14 cellular contexts compared by ENCODE assay signal in the genomic region with DNA sequence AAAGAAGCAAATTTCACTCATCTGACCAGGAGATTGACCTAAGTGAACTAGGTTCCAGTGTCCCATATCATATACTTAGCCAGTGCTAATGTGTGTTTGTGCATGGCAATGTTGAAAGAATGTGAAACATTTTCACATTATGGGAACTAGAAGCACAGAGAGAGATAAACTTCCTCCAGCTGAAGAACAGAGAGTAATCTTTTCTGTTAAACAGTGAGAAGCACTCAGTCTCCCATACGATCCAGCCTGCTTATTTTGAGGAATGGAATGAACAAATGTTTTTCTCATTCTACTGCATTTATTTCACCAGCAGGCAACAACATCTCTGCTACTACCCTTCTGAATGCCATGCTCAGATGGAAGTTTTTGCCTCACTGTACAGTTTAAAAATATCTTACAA.
DNase-seq lines count a peak whose midpoint lies in the region; ATAC-seq and TF ChIP-seq lines count a peak whose summit lies in the region.
"Had no signal": no experiment of that assay in that cellular context is flagged by ENCODE, and none has a peak within 500 bp of the region (broad histone marks: within the 10 kb centered on the region; RNA-seq: fewer than 3 reads in every experiment).

No MANE protein-coding gene starts in this region.

- H3F3A ChIP-seq in smooth muscle cell (ENCODE audit: low read depth) = peaks cover 3% of the 10 kb centered on the region

- H2AFZ ChIP-seq in smooth muscle cell (ENCODE audit: low read depth) = peak overlapping the region; percentile 41
- H2AFZ ChIP-seq: GM23338 had no signal

- peak overlapping the region; percentile 68 for H3K27ac Mint-ChIP-seq in chondrocyte (ENCODE audit: unreplicated experiment)
- H3K27ac Mint-ChIP-seq: CD4-positive, alpha-beta memory T cell; GM23338; H9 had no signal

- no peaks in the 10 kb centered on the region for H3K27me3 Mint-ChIP-seq in chondrocyte (ENCODE audit: low read depth)

- H3K27me3 ChIP-seq in adipocyte (replicated peaks; ENCODE audit: control insufficient read depth, insufficient read depth, low read length) = no peaks in the 10 kb centered on the region
- peaks cover 13% of the 10 kb centered on the region for H3K27me3 ChIP-seq in smooth muscle cell (ENCODE audit: low read depth)
- H3K27me3 ChIP-seq: BE2C had no signal

- H3K4me1 ChIP-seq in adipocyte (ENCODE audit: control insufficient read depth, insufficient read depth, low read length) (peaks cover 12% of the 10 kb centered on the region), smooth muscle cell (ENCODE audit: low read depth) (peaks cover 3% of the 10 kb centered on the region)
- H3K4me1 ChIP-seq: BE2C had no signal

- WGBS in smooth muscle cell (ENCODE audit: low lambda C conversion rate) = 0% methylated on average over 1 of the region's 1 CpG

- H3K9me3 Mint-ChIP-seq in chondrocyte (ENCODE audit: low read depth) = no peaks in the 10 kb centered on the region
- H3K9me3 Mint-ChIP-seq: GM23338 had no signal

- H3K36me3 ChIP-seq in adipocyte (ENCODE audit: control insufficient read depth, insufficient read depth, low read length, severe bottlenecking) (no peaks in the 10 kb centered on the region), smooth muscle cell (ENCODE audit: low read depth) (no peaks in the 10 kb centered on the region)
- H3K36me3 ChIP-seq: BE2C had no signal

- no peaks in the 10 kb centered on the region for H3K9me3 ChIP-seq in adipocyte (ENCODE audit: control insufficient read depth, low read length)
- H3K9me3 ChIP-seq in smooth muscle cell (replicated peaks; ENCODE audit: low read depth) = no peaks in the 10 kb centered on the region
- H3K9me3 ChIP-seq: BE2C had no signal

- no peak overlapping the region for H3K4me3 Mint-ChIP-seq in chondrocyte (ENCODE audit: unreplicated experiment)
- H3K4me3 Mint-ChIP-seq: CD4-positive, alpha-beta memory T cell; GM23338; H9 had no signal

- no peak overlapping the region for H3K9ac ChIP-seq in adipocyte (ENCODE audit: low read length)
- H3K9ac ChIP-seq in smooth muscle cell (ENCODE audit: low read depth) = no peak overlapping the region

- peaks cover 20% of the 10 kb centered on the region for H3K4me1 Mint-ChIP-seq in chondrocyte (ENCODE audit: low read depth)
- H3K4me1 Mint-ChIP-seq: CD4-positive, alpha-beta memory T cell had no signal

- TF ChIP-seq CTCF in chondrocyte (IDR thresholded peaks at IDR 0.05) (no peak), smooth muscle cell (IDR thresholded peaks at IDR 0.05; ENCODE audit: borderline replicate concordance, insufficient read depth, poor library complexity, severe bottlenecking) (no peak)

- H3K36me3 Mint-ChIP-seq in chondrocyte (ENCODE audit: low read depth) = no peaks in the 10 kb centered on the region
- H3K36me3 Mint-ChIP-seq: CD4-positive, alpha-beta memory T cell had no signal

- peak overlapping the region; percentile 48 for H3K4me2 ChIP-seq in smooth muscle cell
- H3K4me2 ChIP-seq: GM23338 had no signal

- H3K79me2 ChIP-seq in smooth muscle cell (ENCODE audit: low read depth) = no peaks in the 10 kb centered on the region

- peak; percentile 56 for DNase-seq in adipocyte (ENCODE audit: low read depth)
- DNase-seq in chondrocyte (ENCODE audit: low spot score) = no peak
- peak; percentile 10 for DNase-seq in iris pigment epithelial cell (ENCODE audit: low read depth)
- DNase-seq in smooth muscle cell (lab: John Stamatoyannopoulos, UW; ENCODE audit: unreplicated experiment) = no peak
- no peak for DNase-seq in H4 (ENCODE audit: low spot score)
- DNase-seq in activated CD4-positive, alpha-beta T cell treated with anti-CD3 and anti-CD28 coated beads for 4 hours = no peak
- DNase-seq: BE2C; CD4-positive, alpha-beta memory T cell; DMS79; EL; H9 had no signal

- H3K4me3 ChIP-seq in adipocyte (ENCODE audit: low read length) (no peak overlapping the region), smooth muscle cell (no peak overlapping the region)
- H3K4me3 ChIP-seq: GM23338 had no signal

- ATAC-seq in HG03135 (IDR thresholded peaks at IDR 0.05; ENCODE audit: unreplicated experiment) = no peak
- ATAC-seq: GM23338 had no signal

- peak overlapping the region; percentile 15 for H3K27ac ChIP-seq in smooth muscle cell (ENCODE audit: low read depth)
- H3K27ac ChIP-seq: C4-2B had no signal

- no peaks in the 10 kb centered on the region for H4K20me1 ChIP-seq in smooth muscle cell (ENCODE audit: low read depth)

Comparison
In these comparisons a context has a peak if more than half of its experiments do, and no peak if none do; other contexts are left out.
1. DNase-seq: peak in adipocyte (single experiment) and iris pigment epithelial cell (single experiment); none in chondrocyte (single experiment), smooth muscle cell (single experiment), H4 (single experiment) and activated CD4-positive, alpha-beta T cell treated with anti-CD3 and anti-CD28 coated beads for 4 hours (0 of 2).